25 cellular contexts compared by ENCODE assay signal in genomic region chr21:46137908-46138307, GRCh38. TPM values are rescaled to one million over a fixed set of nuclear protein-coding genes. Genes with fewer than 3 reads are reported as not detected.
DNase-seq lines count a peak whose midpoint lies in the region; ATAC-seq, FAIRE-seq and TF ChIP-seq lines count a peak whose summit lies in the region.
"Had no signal": no experiment of that assay in that cellular context is flagged by ENCODE, and none has a peak within 500 bp of the region (broad histone marks: within the 10 kb centered on the region; RNA-seq: fewer than 3 reads in every experiment).

No MANE protein-coding gene starts in this region.

- peaks cover 11 to 20% of the 10 kb centered on the region in 2 experiments; a peak in 4 of 5 replicates for H3K36me3 ChIP-seq in HepG2 (replicated peaks in 1 of 2; ENCODE audit: control insufficient read depth in 1 of 2, insufficient read depth in 2 of 2, low read length in 2 of 2)
- H3K36me3 ChIP-seq in neural progenitor cell = no peaks in the 10 kb centered on the region
- H3K36me3 ChIP-seq: BE2C, BLaER1 had no signal

- H3F3A ChIP-seq in neural progenitor cell (ENCODE audit: low read depth) = peaks cover 3% of the 10 kb centered on the region

- H3K27ac Mint-ChIP-seq in WTC11 (no peak overlapping the region; the same call in 1 of the 2 replicates), neural progenitor cell (peak overlapping the region; percentile 46)
- H3K27ac Mint-ChIP-seq: CD14-positive monocyte; CD4-positive, alpha-beta memory T cell; CD4-positive, CD25-positive, alpha-beta regulatory T cell; CD8-positive, alpha-beta memory T cell had no signal

- no peak for ATAC-seq in WTC11
- no peak for ATAC-seq in HepG2

- H2AFZ ChIP-seq in HepG2 (ENCODE audit: low read length) (no peak overlapping the region), neural progenitor cell (replicated peaks) (no peak overlapping the region)

- H3K27me3 ChIP-seq in HepG2 (ENCODE audit: control insufficient read depth in 1 of 2, insufficient read depth in 2 of 2, low read length in 2 of 2) (no peaks in the 10 kb centered on the region), neural progenitor cell (peaks cover 41% of the 10 kb centered on the region)
- H3K27me3 ChIP-seq: BE2C, BLaER1 had no signal

- no peak for TF ChIP-seq RAD21 in HepG2 (CRISPR knock-in tag; IDR thresholded peaks at IDR 0.05)

- no peaks in the 10 kb centered on the region for H3K27me3 Mint-ChIP-seq in WTC11 (ENCODE audit: low read depth)
- H3K27me3 Mint-ChIP-seq in neural progenitor cell (ENCODE audit: insufficient read depth, low read depth) = peaks cover 17% of the 10 kb centered on the region

- TF ChIP-seq POLR2A in HepG2 (IDR thresholded peaks at IDR 0.05; ENCODE audit: insufficient read depth in 1 of 2, low read depth in 2 of 2, low read length in 2 of 2) = no peak

- H3K4me1 ChIP-seq in HepG2 (ENCODE audit: insufficient read depth, low read length) (no peaks in the 10 kb centered on the region), neural progenitor cell (no peaks in the 10 kb centered on the region)
- H3K4me1 ChIP-seq: BE2C, Caco-2 had no signal

- 0 out of 2 replicates have a peak, but pooled peaks cover 6% of the 10 kb centered on the region for H3K9me3 Mint-ChIP-seq in WTC11
- H3K9me3 Mint-ChIP-seq in neural progenitor cell = peaks cover 5% of the 10 kb centered on the region
- H3K9me3 Mint-ChIP-seq: CD4-positive, alpha-beta memory T cell; CD4-positive, CD25-positive, alpha-beta regulatory T cell; CD8-positive, alpha-beta memory T cell had no signal

- in situ Hi-C loops in HepG2 (cut with HindIII; ENCODE audit: extremely low pct_ligation_motif_present, low pct_unique_long_range_greater_than_20kb) = no loop called here

- H3K9ac ChIP-seq in HepG2 (ENCODE audit: insufficient read depth, low read depth, low read length) (no peak overlapping the region), neural progenitor cell (no peak overlapping the region)
- H3K9ac ChIP-seq: BLaER1 had no signal

- no peak overlapping the region for H3K4me3 ChIP-seq in HepG2 (replicated peaks in 1 of 3; ENCODE audit: insufficient read depth in 1 of 3, low read depth in 2 of 3, low read length in 3 of 3)
- no peak overlapping the region for H3K4me3 ChIP-seq in neural progenitor cell
- H3K4me3 ChIP-seq: BLaER1 had no signal

- TF ChIP-seq EP300 in HepG2 (IDR thresholded peaks at IDR 0.05; ENCODE audit: low read depth in 2 of 2, low read length in 2 of 2) (no peak), HepG2 (CRISPR knock-in tag; IDR thresholded peaks at IDR 0.05; ENCODE audit: borderline replicate concordance) (no peak)

- H3K4me2 ChIP-seq in HepG2 (ENCODE audit: low read depth, low read length) = no peak overlapping the region
- no peak overlapping the region for H3K4me2 ChIP-seq in neural progenitor cell
- H3K4me2 ChIP-seq: BLaER1 had no signal

- H4K20me1 ChIP-seq in HepG2 (ENCODE audit: insufficient read depth, low read length) = peaks cover 15% of the 10 kb centered on the region; the same call in 1 of the 2 replicates
- H4K20me1 ChIP-seq in neural progenitor cell (ENCODE audit: low read depth) = no peaks in the 10 kb centered on the region
- H4K20me1 ChIP-seq: BLaER1 had no signal

- H3K9me3 ChIP-seq in HepG2 (ENCODE audit: low read length) = no peaks in the 10 kb centered on the region
- H3K9me3 ChIP-seq in neural progenitor cell (ENCODE audit: low read depth) = no peaks in the 10 kb centered on the region
- H3K9me3 ChIP-seq: Caco-2 had no signal

- POLR2A ChIA-PET in WTC11 (lab: Charles Lee) = no interaction called here
- POLR2A ChIA-PET in HepG2 (lab: Yijun Ruan, JAX) = no interaction called here

- H3K4me1 Mint-ChIP-seq in WTC11 (peaks cover 5% of the 10 kb centered on the region; the same call in 1 of the 2 replicates), neural progenitor cell (peaks cover 4% of the 10 kb centered on the region)
- H3K4me1 Mint-ChIP-seq: CD14-positive monocyte; CD4-positive, CD25-positive, alpha-beta regulatory T cell; CD8-positive, alpha-beta memory T cell had no signal

- CTCF ChIA-PET in WTC11 (lab: Charles Lee) = no interaction called here
- CTCF ChIA-PET in HepG2 (lab: Yijun Ruan, JAX; ENCODE audit: low intra/inter-chr PET ratio, low total read pairs) = no interaction called here

- no peaks in the 10 kb centered on the region for H3K79me2 ChIP-seq in HepG2 (ENCODE audit: insufficient read depth, low read length)
- no peaks in the 10 kb centered on the region for H3K79me2 ChIP-seq in neural progenitor cell (ENCODE audit: low read depth)

- intact Hi-C loops in HepG2 (cut with micrococcal nuclease; ENCODE audit: unreplicated experiment) = no loop called here

- WGBS in HepG2 (ENCODE audit: low lambda C conversion rate) = 96% methylated on average over 4 of the region's 7 CpGs

- no peak for TF ChIP-seq CTCF in WTC11 (IDR thresholded peaks at IDR 0.05)
- no peak for TF ChIP-seq CTCF in HepG2 (CRISPR knock-in tag; IDR thresholded peaks at IDR 0.05)
- TF ChIP-seq CTCF in neural progenitor cell (IDR thresholded peaks at IDR 0.05) = no peak

- no TSS peak for BruUV-seq in HepG2 (replicated peaks; lab: Mats Ljungman, UMichigan)

- DNase-seq in WTC11 (ENCODE audit: low spot score) = no peak
- DNase-seq in HepG2 (ENCODE audit: low spot score) = no peak
- no peak for DNase-seq in neural progenitor cell (ENCODE audit: low spot score)
- no peak for DNase-seq in NCI-H128 (lab: John Stamatoyannopoulos, UW; ENCODE audit: unreplicated experiment)
- DNase-seq in COLO829 (ENCODE audit: low spot score) = no peak
- DNase-seq in urothelium cell line (ENCODE audit: low spot score) = no peak
- DNase-seq: 8988T; ACHN; BE2C; C1 segment of cervical spinal cord; Caco-2; Calu3; CD4-positive, CD25-positive, alpha-beta regulatory T cell; CD8-positive, alpha-beta memory T cell; DMS79 treated with DMSO at 0.1 percent for 48 hours; GF-D8 had no signal

- H3K27ac ChIP-seq in HepG2 (ENCODE audit: extremely low read length, insufficient read depth, low read length) (no peak overlapping the region), neural progenitor cell (no peak overlapping the region)
- H3K27ac ChIP-seq: BLaER1 had no signal

- FAIRE-seq in HepG2 (lab: Jason Lieb, UNC) = no peak
- FAIRE-seq in urothelium cell line (lab: Jason Lieb, UNC) = no peak
- FAIRE-seq: A204.1, D721Med, G401.6, GM12891, GM19239 had no signal

- H3K36me3 Mint-ChIP-seq in WTC11 = peaks cover 8% of the 10 kb centered on the region
- H3K36me3 Mint-ChIP-seq in neural progenitor cell = no peaks in the 10 kb centered on the region
- H3K36me3 Mint-ChIP-seq: CD14-positive monocyte; CD4-positive, alpha-beta memory T cell; CD4-positive, CD25-positive, alpha-beta regulatory T cell; CD8-positive, alpha-beta memory T cell had no signal

- H3K4me3 Mint-ChIP-seq in WTC11 = no peak overlapping the region
- H3K4me3 Mint-ChIP-seq in neural progenitor cell = no peak overlapping the region
- H3K4me3 Mint-ChIP-seq: CD14-positive monocyte; CD4-positive, alpha-beta memory T cell; CD4-positive, CD25-positive, alpha-beta regulatory T cell; CD8-positive, alpha-beta memory T cell had no signal

RNA-seq across cellular contexts. Expression of gene FTCD, which starts 17.5 kb away (rescaled TPM):
- total RNA-seq in WTC11 (2021) (6.1 to 9.6 TPM (median 9.5 TPM) in 3 replicates), HepG2 (2016; rRNA removed; fragmentation: Illumina TruSeq; extraction: Trizol) (78.5 and 105 TPM in 2 replicates), neural progenitor cell (ENCODE audit: low replicate concordance) (0.96 TPM in 1 of 2 replicates, not detected in the other)
- 13.1 and 13.2 TPM in 2 replicates for total RNA-seq in HepG2 (2016; cell fraction: cytosol; rRNA removed; fragmentation: Illumina TruSeq; extraction: Trizol; ENCODE audit: low read depth)
- total RNA-seq in HepG2 (2016; cell fraction: insoluble cytoplasmic fraction; rRNA removed; fragmentation: Illumina TruSeq; extraction: Trizol) = 61.2 and 115 TPM in 2 replicates
- total RNA-seq in HepG2 (2016; cell fraction: membrane; rRNA removed; fragmentation: Illumina TruSeq; extraction: Trizol) = 21.0 and 27.4 TPM in 2 replicates
- 94.5 and 110 TPM in 2 replicates for total RNA-seq in HepG2 (2016; cell fraction: nucleus; rRNA removed; fragmentation: Illumina TruSeq; extraction: Trizol)
- polyA plus RNA-seq in HepG2 (2011; rRNA removed) = 75.7 and 112 TPM in 2 replicates
- 34.7 and 61.2 TPM in 2 replicates for polyA plus RNA-seq in HepG2 (2011; cell fraction: cytosol; rRNA removed)
- polyA plus RNA-seq in HepG2 (2011; cell fraction: nucleus; rRNA removed) = 656 and 751 TPM in 2 replicates
- 108 and 140 TPM in 2 replicates for polyA plus RNA-seq in HepG2 (2012)
- 11.0 and 12.4 TPM in 2 replicates for polyA plus RNA-seq in HepG2 (2016; cell fraction: cytosol; fragmentation: Illumina TruSeq; extraction: Trizol; ENCODE audit: low read depth)
- polyA plus RNA-seq in HepG2 (2016; cell fraction: insoluble cytoplasmic fraction; fragmentation: Illumina TruSeq; extraction: Trizol; ENCODE audit: low read depth) = 47.9 and 52.0 TPM in 2 replicates
- polyA plus RNA-seq in HepG2 (2016; cell fraction: membrane; fragmentation: Illumina TruSeq; extraction: Trizol; ENCODE audit: low read depth) = 11.9 and 17.7 TPM in 2 replicates
- 369 and 379 TPM in 2 replicates for polyA plus RNA-seq in HepG2 (2016; cell fraction: nucleus; fragmentation: Illumina TruSeq; extraction: Trizol; ENCODE audit: insufficient read depth, low read depth)
- polyA minus RNA-seq in HepG2 (2011; rRNA and poly(A)+ RNA removed; ENCODE audit: low replicate concordance) = 0.42 and 84.7 TPM in 2 replicates
- 33.3 and 39.2 TPM in 2 replicates for polyA minus RNA-seq in HepG2 (2011; cell fraction: cytosol; rRNA and poly(A)+ RNA removed)
- 93.9 and 118 TPM in 2 replicates for polyA minus RNA-seq in HepG2 (2011; cell fraction: nucleus; rRNA and poly(A)+ RNA removed)
- total RNA-seq: CD4-positive, CD25-positive, alpha-beta regulatory T cell; CD8-positive, alpha-beta memory T cell had no signal
- polyA plus RNA-seq: AG04450; CD14-positive monocyte; CD4-positive, alpha-beta memory T cell; CD8-positive, alpha-beta memory T cell had no signal

RNA-seq across cellular contexts. Expression of gene COL6A2, which starts 40.0 kb away (rescaled TPM):
- 111 to 138 TPM (median 138 TPM) in 3 replicates for total RNA-seq in WTC11 (2021)
- 0.07 and 0.14 TPM in 2 replicates for total RNA-seq in HepG2 (2016; rRNA removed; fragmentation: Illumina TruSeq; extraction: Trizol)
- total RNA-seq in HepG2 (2016; cell fraction: cytosol; rRNA removed; fragmentation: Illumina TruSeq; extraction: Trizol; ENCODE audit: low read depth) = not detected in 2 replicates
- total RNA-seq in HepG2 (2016; cell fraction: insoluble cytoplasmic fraction; rRNA removed; fragmentation: Illumina TruSeq; extraction: Trizol) = 0.06 TPM in 1 of 2 replicates, not detected in the other
- total RNA-seq in HepG2 (2016; cell fraction: membrane; rRNA removed; fragmentation: Illumina TruSeq; extraction: Trizol) = not detected in 2 replicates
- total RNA-seq in HepG2 (2016; cell fraction: nucleus; rRNA removed; fragmentation: Illumina TruSeq; extraction: Trizol) = 0.13 and 0.22 TPM in 2 replicates
- 0.41 and 1.6 TPM in 2 replicates for polyA plus RNA-seq in HepG2 (2011; rRNA removed)
- 0.27 and 0.31 TPM in 2 replicates for polyA plus RNA-seq in HepG2 (2011; cell fraction: cytosol; rRNA removed)
- polyA plus RNA-seq in HepG2 (2011; cell fraction: nucleus; rRNA removed) = 8.5 and 10.4 TPM in 2 replicates
- polyA plus RNA-seq in HepG2 (2012) = 0.36 and 0.81 TPM in 2 replicates
- polyA plus RNA-seq in HepG2 (2016; cell fraction: cytosol; fragmentation: Illumina TruSeq; extraction: Trizol; ENCODE audit: low read depth) = not detected in 2 replicates
- not detected in 2 replicates for polyA plus RNA-seq in HepG2 (2016; cell fraction: insoluble cytoplasmic fraction; fragmentation: Illumina TruSeq; extraction: Trizol; ENCODE audit: low read depth)
- polyA plus RNA-seq in HepG2 (2016; cell fraction: membrane; fragmentation: Illumina TruSeq; extraction: Trizol; ENCODE audit: low read depth) = not detected in 2 replicates
- polyA plus RNA-seq in HepG2 (2016; cell fraction: nucleus; fragmentation: Illumina TruSeq; extraction: Trizol; ENCODE audit: insufficient read depth, low read depth) = 0.48 and 0.69 TPM in 2 replicates
- polyA minus RNA-seq in HepG2 (2011; rRNA and poly(A)+ RNA removed; ENCODE audit: low replicate concordance) = 0.44 TPM in 1 of 2 replicates, not detected in the other
- polyA minus RNA-seq in HepG2 (2011; cell fraction: cytosol; rRNA and poly(A)+ RNA removed) = not detected in 2 replicates
- 0.52 and 1.2 TPM in 2 replicates for polyA minus RNA-seq in HepG2 (2011; cell fraction: nucleus; rRNA and poly(A)+ RNA removed)
- total RNA-seq in neural progenitor cell (ENCODE audit: low replicate concordance) = 5.2 and 22.8 TPM in 2 replicates
- polyA plus RNA-seq: CD14-positive monocyte had no signal

RNA-seq across cellular contexts. Expression of gene SPATC1L, which starts 46.4 kb away (rescaled TPM):
- total RNA-seq in WTC11 (2021) = 56.5 to 61.7 TPM (median 57.6 TPM) in 3 replicates
- 2.8 and 3.3 TPM in 2 replicates for total RNA-seq in HepG2 (2016; rRNA removed; fragmentation: Illumina TruSeq; extraction: Trizol)
- total RNA-seq in HepG2 (2016; cell fraction: cytosol; rRNA removed; fragmentation: Illumina TruSeq; extraction: Trizol; ENCODE audit: low read depth) = 2.1 and 2.7 TPM in 2 replicates
- 3.0 and 3.3 TPM in 2 replicates for total RNA-seq in HepG2 (2016; cell fraction: insoluble cytoplasmic fraction; rRNA removed; fragmentation: Illumina TruSeq; extraction: Trizol)
- total RNA-seq in HepG2 (2016; cell fraction: membrane; rRNA removed; fragmentation: Illumina TruSeq; extraction: Trizol) = 3.0 and 3.8 TPM in 2 replicates
- 1.5 and 1.7 TPM in 2 replicates for total RNA-seq in HepG2 (2016; cell fraction: nucleus; rRNA removed; fragmentation: Illumina TruSeq; extraction: Trizol)
- polyA plus RNA-seq in HepG2 (2011; rRNA removed) = 1.4 and 2.6 TPM in 2 replicates
- 1.4 and 2.8 TPM in 2 replicates for polyA plus RNA-seq in HepG2 (2011; cell fraction: cytosol; rRNA removed)
- polyA plus RNA-seq in HepG2 (2011; cell fraction: nucleus; rRNA removed) = 9.6 and 9.7 TPM in 2 replicates
- 7.3 and 10.9 TPM in 2 replicates for polyA plus RNA-seq in HepG2 (2012)
- polyA plus RNA-seq in HepG2 (2016; cell fraction: cytosol; fragmentation: Illumina TruSeq; extraction: Trizol; ENCODE audit: low read depth) = 5.4 and 5.7 TPM in 2 replicates
- polyA plus RNA-seq in HepG2 (2016; cell fraction: insoluble cytoplasmic fraction; fragmentation: Illumina TruSeq; extraction: Trizol; ENCODE audit: low read depth) = 5.9 and 7.1 TPM in 2 replicates
- polyA plus RNA-seq in HepG2 (2016; cell fraction: membrane; fragmentation: Illumina TruSeq; extraction: Trizol; ENCODE audit: low read depth) = 6.0 and 7.3 TPM in 2 replicates
- polyA plus RNA-seq in HepG2 (2016; cell fraction: nucleus; fragmentation: Illumina TruSeq; extraction: Trizol; ENCODE audit: insufficient read depth, low read depth) = 5.8 and 6.5 TPM in 2 replicates
- polyA minus RNA-seq in HepG2 (2011; rRNA and poly(A)+ RNA removed; ENCODE audit: low replicate concordance) = 2.4 and 3.4 TPM in 2 replicates
- 3.4 and 5.6 TPM in 2 replicates for polyA minus RNA-seq in HepG2 (2011; cell fraction: cytosol; rRNA and poly(A)+ RNA removed)
- polyA minus RNA-seq in HepG2 (2011; cell fraction: nucleus; rRNA and poly(A)+ RNA removed) = 0.77 and 1.6 TPM in 2 replicates
- total RNA-seq in neural progenitor cell (ENCODE audit: low replicate concordance) = 5.1 and 20.2 TPM in 2 replicates

Comparison
In these comparisons a context has a peak if more than half of its experiments do, and no peak if none do; other contexts are left out.
1. Of the 50 proteins assayed by ChIP-seq in both HepG2 and WTC11: peak only in HepG2: none; only in WTC11: none; in both: ZNF121; in neither: 49.